19 cellular contexts compared by ENCODE assay signal in genomic region chr4:26613242-26613641, GRCh38.
"Had no signal": no experiment of that assay in that cellular context is flagged by ENCODE, and none has a peak within 500 bp of the region (broad histone marks: within the 10 kb centered on the region; RNA-seq: fewer than 3 reads in every experiment).

No MANE protein-coding gene starts in this region.

- H3K4me1 ChIP-seq: psoas muscle, right lobe of liver, uterus had no signal

- H3K9me3 Mint-ChIP-seq: activated CD8-positive, alpha-beta T cell treated with anti-CD3 and anti-CD28 coated beads for 36 hours; dendritic cell treated with granulocyte-macrophage colony-stimulating factor and Interleukin-4, amounts not matched to agents 40 ng/mL and 50 ng/mL, for 4 days; nephron progenitor cell had no signal

- ATAC-seq: activated CD8-positive, alpha-beta T cell treated with anti-CD3 and anti-CD28 coated beads for 36 hours; psoas muscle; right lobe of liver; stimulated activated naive CD8-positive, alpha-beta T cell treated with anti-CD3 and anti-CD28 coated beads, Interleukin-15, amount 100 ng/mL, for 72 hours had no signal

- DNase-seq: activated CD4-positive, alpha-beta T cell treated with anti-CD3 and anti-CD28 coated beads for 1 hour; activated CD8-positive, alpha-beta memory T cell treated with anti-CD3 and anti-CD28 coated beads, Interleukin-2, amount 50 U/mL, for 4 hours; activated CD8-positive, alpha-beta T cell treated with anti-CD3 and anti-CD28 coated beads for 36 hours; activated naive CD8-positive, alpha-beta T cell treated with anti-CD3 and anti-CD28 coated beads, Interleukin-2, amount 10 ng/mL, durations not matched to agents 7 days and 5 days; caudate nucleus; head of caudate nucleus; islet precursor cell; left ventricle myocardium inferior; nephron progenitor cell; psoas muscle; right lobe of liver; stimulated activated CD4-positive, alpha-beta T cell treated with anti-CD3 and anti-CD28 coated beads, Interleukin-2, amount 100 ng/mL, for 48 hours; stimulated activated CD8-positive, alpha-beta memory T cell treated with anti-CD3 and anti-CD28 coated beads, Interleukin-4, amount 100 ng/mL, for 48 hours; stimulated activated naive CD8-positive, alpha-beta T cell treated with anti-CD3 and anti-CD28 coated beads, Interleukin-15, amount 100 ng/mL, for 72 hours; T-helper 9 cell; uterus had no signal

- H3K27me3 Mint-ChIP-seq: activated CD8-positive, alpha-beta T cell treated with anti-CD3 and anti-CD28 coated beads for 36 hours; activated naive CD8-positive, alpha-beta T cell treated with anti-CD3 and anti-CD28 coated beads, Interleukin-2, amount 10 ng/mL, durations not matched to agents 7 days and 5 days; dendritic cell treated with granulocyte-macrophage colony-stimulating factor and Interleukin-4, amounts not matched to agents 40 ng/mL and 50 ng/mL, for 4 days; memory B cell; stimulated activated naive CD8-positive, alpha-beta T cell treated with anti-CD3 and anti-CD28 coated beads, Interleukin-15, amount 100 ng/mL, for 72 hours had no signal

- H3K36me3 ChIP-seq: left ventricle myocardium inferior, right lobe of liver, thoracic aorta, uterus had no signal

- H3K4me3 ChIP-seq: left ventricle myocardium inferior, psoas muscle, right lobe of liver, thoracic aorta, uterus had no signal

- H3K4me1 Mint-ChIP-seq: nephron progenitor cell had no signal

- H3K4me3 Mint-ChIP-seq: activated CD8-positive, alpha-beta T cell treated with anti-CD3 and anti-CD28 coated beads for 36 hours; activated naive CD8-positive, alpha-beta T cell treated with anti-CD3 and anti-CD28 coated beads, Interleukin-2, amount 10 ng/mL, durations not matched to agents 7 days and 5 days; dendritic cell treated with granulocyte-macrophage colony-stimulating factor and Interleukin-4, amounts not matched to agents 40 ng/mL and 50 ng/mL, for 4 days; memory B cell; nephron progenitor cell; stimulated activated naive CD8-positive, alpha-beta T cell treated with anti-CD3 and anti-CD28 coated beads, Interleukin-15, amount 100 ng/mL, for 72 hours had no signal

- H3K27ac ChIP-seq: left ventricle myocardium inferior, psoas muscle, right lobe of liver, thoracic aorta, uterus had no signal

- H3K27ac Mint-ChIP-seq: activated CD8-positive, alpha-beta T cell treated with anti-CD3 and anti-CD28 coated beads for 36 hours; activated naive CD8-positive, alpha-beta T cell treated with anti-CD3 and anti-CD28 coated beads, Interleukin-2, amount 10 ng/mL, durations not matched to agents 7 days and 5 days; dendritic cell treated with granulocyte-macrophage colony-stimulating factor and Interleukin-4, amounts not matched to agents 40 ng/mL and 50 ng/mL, for 4 days; memory B cell; nephron progenitor cell; stimulated activated naive CD8-positive, alpha-beta T cell treated with anti-CD3 and anti-CD28 coated beads, Interleukin-15, amount 100 ng/mL, for 72 hours had no signal

- H3K9me3 ChIP-seq: left ventricle myocardium inferior, psoas muscle, right lobe of liver, thoracic aorta, uterus had no signal

- H3K27me3 ChIP-seq: right lobe of liver, uterus had no signal
